Comparison of ENCODE assay signal across 8 cellular contexts in genomic region chr9:37421914-37422288, GRCh38. TPM values are rescaled to one million over a fixed set of nuclear protein-coding genes. Genes with fewer than 3 reads are reported as not detected.
A peak's percentile ranks its signal among the peaks of the same experiment; 100 is the strongest.
DNase-seq lines count a peak whose midpoint lies in the region; ATAC-seq and TF ChIP-seq lines count a peak whose summit lies in the region.

No MANE protein-coding gene starts in this region.

- intact Hi-C loops in Panc1 (cut with micrococcal nuclease; ENCODE audit: unreplicated experiment), result no loop called here

- H3K36me3 ChIP-seq in Panc1 (ENCODE audit: control insufficient read depth, insufficient read depth, low read length) (peaks cover 4% of the 10 kb centered on the region; the same call in 1 of the 2 replicates), neutrophil (peaks cover 12% of the 10 kb centered on the region)

- POLR2A ChIA-PET in Panc1 (lab: Charles Lee), result interaction anchor here (0.6 kb wide), 2 partner anchors 12 to 84 kb away, joined by 3 to 9 read pairs; no protein-coding TSS in a partner anchor

- H3K4me3 ChIP-seq in GM12864 (ENCODE audit: low read depth, low read length) (peak overlapping the region; percentile 72), Panc1 (ENCODE audit: low read depth in 2 of 2, low read length in 2 of 2) (peak overlapping the region; percentile 72 to 96), epithelial cell of proximal tubule (ENCODE audit: low read depth, low read length) (peak overlapping the region; percentile 82), neutrophil (ENCODE audit: low read depth in 1 of 2, low read length in 1 of 2) (peak overlapping the region; percentile 74 to 97)

- no peaks in the 10 kb centered on the region for H3K9me3 ChIP-seq in Panc1 (ENCODE audit: control insufficient read depth, insufficient read depth, low read depth, low read length)
- H3K9me3 ChIP-seq in neutrophil, result no peaks in the 10 kb centered on the region

- DNase-seq in GM12864 (ENCODE audit: low read depth) (no peak), Panc1 (ENCODE audit: low read depth, low spot score) (no peak), epithelial cell of proximal tubule (ENCODE audit: low read depth) (no peak), NCI-H1092 treated with DMSO at 0.1 percent for 48 hours (lab: John Stamatoyannopoulos, UW) (no peak), DMS114 treated with DMSO at 0.1 percent for 48 hours (lab: John Stamatoyannopoulos, UW; ENCODE audit: unreplicated experiment) (no peak)
- no peak for DNase-seq in stimulated activated CD4-positive, alpha-beta T cell treated with anti-CD3 and anti-CD28 coated beads, Interleukin-4, amount 100 ng/mL, for 24 hours

- TF ChIP-seq CTCF in GM12864 (IDR thresholded peaks at IDR 0.05; ENCODE audit: low read depth, low read length, missing control alignments), result no peak
- no peak for TF ChIP-seq CTCF in Panc1 (IDR thresholded peaks at IDR 0.05)
- TF ChIP-seq CTCF in epithelial cell of proximal tubule (conservative IDR thresholded peaks at IDR 0.05; ENCODE audit: low read depth, low read length), result no peak
- TF ChIP-seq CTCF in neutrophil (IDR thresholded peaks at IDR 0.05), result no peak

- BruUV-seq in Panc1 (replicated peaks; lab: Mats Ljungman, UMichigan), result no TSS peak

- in situ Hi-C loops in Panc1 (cut with HindIII; ENCODE audit: low pct_unique_long_range_greater_than_20kb, low sequenced_read_pairs), result no loop called here

- H3K27ac ChIP-seq in Panc1 (ENCODE audit: low read length) (peak overlapping the region; percentile 96), neutrophil (peak overlapping the region; percentile 84)

- H3K4me1 ChIP-seq in Panc1 (ENCODE audit: control insufficient read depth, insufficient read depth, low read length) (peaks cover 27% of the 10 kb centered on the region), neutrophil (ENCODE audit: control insufficient read depth in 1 of 2, insufficient read depth in 1 of 2, low read depth in 1 of 2, low read length in 1 of 2) (peaks cover 16 to 20% of the 10 kb centered on the region in 2 experiments)

- ATAC-seq in Panc1 (no peak), HG03025 (IDR thresholded peaks at IDR 0.05; ENCODE audit: low FRiP score, unreplicated experiment) (no peak)

- CTCF ChIA-PET in Panc1 (lab: Charles Lee), result no interaction called here

- H3K27me3 ChIP-seq in Panc1 (ENCODE audit: control insufficient read depth, insufficient read depth, low read length) (no peaks in the 10 kb centered on the region), neutrophil (no peaks in the 10 kb centered on the region)

RNA-seq across cellular contexts. Expression of gene GRHPR, which starts 0.6 kb away (rescaled TPM):
- total RNA-seq in Panc1 (2021; ENCODE audit: unreplicated experiment) (238 TPM), epithelial cell of proximal tubule (136 and 138 TPM in 2 replicates)
- 439 TPM for polyA plus RNA-seq in Panc1 (2012; ENCODE audit: insufficient read length)

RNA-seq across cellular contexts. Expression of gene ZBTB5, which starts 43.3 kb away (rescaled TPM):
- total RNA-seq in Panc1 (2021; ENCODE audit: unreplicated experiment), result 30.6 TPM
- 17.1 TPM for polyA plus RNA-seq in Panc1 (2012; ENCODE audit: insufficient read length)
- 6.3 and 7.5 TPM in 2 replicates for total RNA-seq in epithelial cell of proximal tubule
